Comparison of ENCODE assay signal across 7 cellular contexts in genomic region chr3:115598216-115598615, GRCh38. TPM values are rescaled to one million over a fixed set of nuclear protein-coding genes. Genes with fewer than 3 reads are reported as not detected.
"Had no signal": no experiment of that assay in that cellular context is flagged by ENCODE, and none has a peak within 500 bp of the region (broad histone marks: within the 10 kb centered on the region; RNA-seq: fewer than 3 reads in every experiment).

No MANE protein-coding gene starts in this region.

- H2AFZ ChIP-seq: GM23338 had no signal

- DNase-seq: H9, HFFc6 had no signal

- H3K27ac ChIP-seq: HL-60 had no signal

- H3K4me2 ChIP-seq: GM23338 had no signal

- ATAC-seq: GM23338, HCT116, HepG2 had no signal

- H3K4me3 ChIP-seq: GM23338 had no signal

RNA-seq across cellular contexts. Expression of gene GAP43, which starts 25.1 kb away (rescaled TPM):
- total RNA-seq: HepG2 had no signal
- polyA plus RNA-seq: HepG2, IgD-negative memory B cell had no signal
